Comparison of ENCODE assay signal across 10 cellular contexts in the genomic region with DNA sequence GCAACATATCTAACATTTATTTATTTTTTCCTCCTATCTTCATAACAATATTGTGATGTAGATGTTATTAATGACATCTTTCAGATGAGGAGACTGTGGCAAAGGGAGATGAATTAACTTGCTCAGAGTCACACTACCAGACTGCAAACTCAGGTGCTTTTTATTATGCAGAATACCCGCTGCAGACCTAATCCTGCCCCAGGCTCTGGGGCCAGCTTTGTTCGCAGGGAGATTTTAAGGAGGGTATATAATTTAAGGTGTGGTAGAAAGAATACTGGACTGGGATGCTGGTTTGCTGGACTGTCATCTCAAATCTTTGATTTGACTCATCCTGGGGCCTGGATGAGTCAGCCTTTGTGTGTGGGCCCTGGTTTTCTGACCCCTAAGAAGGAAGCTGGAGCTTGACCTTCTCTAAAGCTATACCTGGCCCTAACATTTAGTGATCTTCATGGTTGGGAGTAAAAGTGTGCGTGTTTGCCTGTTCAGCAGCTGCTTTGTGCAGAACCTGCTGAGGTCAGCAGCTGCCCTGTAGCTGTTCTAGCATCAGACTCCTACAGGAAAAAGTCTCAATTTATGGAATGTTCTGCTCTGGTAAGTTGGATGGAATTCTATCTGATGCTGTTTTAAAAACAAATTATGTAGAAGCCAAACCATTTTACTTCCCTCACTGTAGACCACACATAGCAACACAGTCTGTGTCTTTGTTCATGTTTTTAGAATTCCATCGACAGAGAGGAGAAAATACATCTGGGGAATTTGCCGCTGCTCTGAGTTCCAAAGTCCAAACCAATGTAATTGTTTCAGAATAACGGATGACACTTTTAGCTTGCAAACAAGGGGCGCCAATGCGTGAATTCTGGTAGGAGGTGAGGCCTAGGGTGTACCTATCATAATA. TPM values are rescaled to one million over a fixed set of nuclear protein-coding genes. Genes with fewer than 3 reads are reported as not detected.
A peak's percentile ranks its signal among the peaks of the same experiment; 100 is the strongest.
DNase-seq lines count a peak whose midpoint lies in the region; ATAC-seq and FAIRE-seq lines count a peak whose summit lies in the region.
"Had no signal": no experiment of that assay in that cellular context is flagged by ENCODE, and none has a peak within 500 bp of the region (broad histone marks: within the 10 kb centered on the region; RNA-seq: fewer than 3 reads in every experiment).

No MANE protein-coding gene starts in this region.

- peak; percentile 52 for ATAC-seq in GM19455 (IDR thresholded peaks at IDR 0.05; ENCODE audit: unreplicated experiment)
- peak; percentile 47 for ATAC-seq in HG03280 (IDR thresholded peaks at IDR 0.05; ENCODE audit: unreplicated experiment)
- no peak for ATAC-seq in left lobe of liver

- peak; percentile 15 for FAIRE-seq in endometrium (lab: Jason Lieb, UNC)

- peak; percentile 53 for DNase-seq in AG08396 (ENCODE audit: low spot score)
- DNase-seq in SK-N-DZ (ENCODE audit: low spot score), result no peak
- DNase-seq in DMS 273 (lab: John Stamatoyannopoulos, UW; ENCODE audit: unreplicated experiment), result no peak
- DNase-seq in left lobe of liver (ENCODE audit: low spot score), result no peak
- DNase-seq in pons (ENCODE audit: low spot score), result no peak
- DNase-seq: activated CD8-positive, alpha-beta memory T cell treated with anti-CD3 and anti-CD28 coated beads, Interleukin-2, amount 50 U/mL, for 48 hours; CD4-positive, alpha-beta T cell had no signal

RNA-seq across cellular contexts. Expression of a gene that starts 4.5 kb away (rescaled TPM):
- polyA plus RNA-seq in SK-N-DZ (2014; cell fraction: cytosol; rRNA removed), result 5.6 and 7.0 TPM in 2 replicates
- polyA plus RNA-seq in SK-N-DZ (2014; cell fraction: nucleus; rRNA removed), result 8.6 and 11.7 TPM in 2 replicates
- total RNA-seq in left lobe of liver, result 3.2 TPM
